ENCODE assay signal across 1 cellular context in genomic region chr4:159487284-159487747, GRCh38.
TF ChIP-seq lines count a peak whose summit lies in the region.

No MANE protein-coding gene starts in this region.

TF ChIP-seq in H1, 55 proteins besides CTCF, POLR2A, EP300 and RAD21 (continued from another document):
- TF ChIP-seq SRF (IDR thresholded peaks at IDR 0.05; ENCODE audit: low read depth, low read length) (no peak), SIN3A (conservative IDR thresholded peaks at IDR 0.05 in 1 of 2, IDR thresholded peaks at IDR 0.05 in 1 of 2; ENCODE audit: low read depth in 1 of 2, low read length in 2 of 2) (no peak), GABPA (IDR thresholded peaks at IDR 0.05; ENCODE audit: borderline replicate concordance, insufficient read depth, low read length) (no peak), HDAC6 (IDR thresholded peaks at IDR 0.05; ENCODE audit: low read depth, low read length) (no peak)
